In the genomic region with DNA sequence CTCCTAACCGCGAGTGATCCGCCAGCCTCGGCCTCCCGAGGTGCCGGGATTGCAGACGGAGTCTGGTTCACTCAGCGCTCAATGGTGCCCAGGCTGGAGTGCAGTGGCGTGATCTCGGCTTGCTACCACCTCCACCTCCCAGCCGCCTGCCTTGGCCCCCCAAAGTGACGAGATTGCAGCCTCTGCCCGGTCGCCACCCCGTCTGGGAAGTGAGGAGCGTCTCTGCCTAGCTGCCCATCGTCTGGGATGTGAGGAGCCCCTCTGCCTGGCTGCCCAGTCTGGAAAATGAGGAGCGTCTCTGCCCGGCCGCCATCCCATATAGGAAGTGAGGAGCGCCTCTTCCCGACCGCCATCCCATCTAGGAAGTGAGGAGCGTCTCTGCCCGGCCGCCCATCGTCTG, we compare ENCODE assay signal across 4 cellular contexts. TPM values are rescaled to one million over a fixed set of nuclear protein-coding genes. Genes with fewer than 3 reads are reported as not detected.
"Had no signal": no experiment of that assay in that cellular context is flagged by ENCODE, and none has a peak within 500 bp of the region (broad histone marks: within the 10 kb centered on the region; RNA-seq: fewer than 3 reads in every experiment).

No MANE protein-coding gene starts in this region.

RNA-seq across cellular contexts. Expression of gene SPZ1, which starts 19.0 kb away (rescaled TPM):
- total RNA-seq: LHCN-M2, M059J, MCF 10A, NCI-H460 had no signal
